In the genomic region with DNA sequence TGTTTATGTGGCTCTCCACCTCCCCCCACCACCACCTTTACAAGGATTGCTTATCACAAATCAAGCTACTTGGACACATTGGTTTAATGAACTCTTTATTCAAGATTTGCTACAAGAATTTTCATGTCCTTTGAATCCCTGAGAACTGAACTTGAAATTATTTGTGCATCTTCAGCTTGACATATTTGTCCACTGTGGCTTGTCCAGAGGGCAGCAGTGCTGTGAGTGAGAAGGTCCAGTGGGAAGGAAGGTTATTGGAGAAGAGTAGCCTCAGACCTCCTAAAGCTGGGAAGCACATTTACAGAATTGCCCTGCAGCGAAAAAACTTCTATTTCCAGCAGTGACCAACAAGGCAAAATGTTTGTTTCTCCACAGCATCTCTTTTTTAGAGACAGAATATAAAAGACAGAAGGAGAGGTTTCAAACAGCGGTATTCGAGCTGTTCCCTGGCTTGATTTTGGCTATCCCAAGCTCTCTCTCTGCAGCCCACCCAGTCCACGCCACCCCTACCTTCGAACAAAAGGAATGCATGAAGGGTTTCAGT, we compare ENCODE assay signal across 14 cellular contexts. TPM values are rescaled to one million over a fixed set of nuclear protein-coding genes. Genes with fewer than 3 reads are reported as not detected.
DNase-seq lines count a peak whose midpoint lies in the region; ATAC-seq and TF ChIP-seq lines count a peak whose summit lies in the region.
"Had no signal": no experiment of that assay in that cellular context is flagged by ENCODE, and none has a peak within 500 bp of the region (broad histone marks: within the 10 kb centered on the region; RNA-seq: fewer than 3 reads in every experiment).

No MANE protein-coding gene starts in this region.

- H3K9me3 ChIP-seq in RWPE2 (ENCODE audit: severe bottlenecking), result no peaks in the 10 kb centered on the region
- no peaks in the 10 kb centered on the region for H3K9me3 ChIP-seq in skeletal muscle satellite cell (replicated peaks; ENCODE audit: low read length)
- H3K9me3 ChIP-seq: lower lobe of right lung had no signal

- H3K4me1 ChIP-seq in RWPE2 (ENCODE audit: insufficient read depth, poor library complexity, severe bottlenecking), result peaks cover 33% of the 10 kb centered on the region
- peaks cover 72% of the 10 kb centered on the region for H3K4me1 ChIP-seq in skeletal muscle satellite cell (ENCODE audit: control insufficient read depth, insufficient read depth, low read length)

- H3K27me3 ChIP-seq in RWPE2 (ENCODE audit: insufficient read depth, poor library complexity, severe bottlenecking) (no peaks in the 10 kb centered on the region), skeletal muscle satellite cell (ENCODE audit: control insufficient read depth, insufficient read depth, low read length) (no peaks in the 10 kb centered on the region)

- TF ChIP-seq CTCF in RWPE2 (IDR thresholded peaks at IDR 0.05; ENCODE audit: poor library complexity, severe bottlenecking) (no peak), GM20000 (IDR thresholded peaks at IDR 0.05; ENCODE audit: extremely low read depth, missing control alignments) (no peak)

- H3K27ac ChIP-seq in RWPE2 (ENCODE audit: poor library complexity, severe bottlenecking), result peak overlapping the region; percentile 92
- H3K27ac ChIP-seq: lower lobe of right lung had no signal

- peak overlapping the region; percentile 89 for H3K9ac ChIP-seq in skeletal muscle satellite cell (ENCODE audit: low read depth, low read length)

- DNase-seq in GM04504 (ENCODE audit: low read depth), result peak; percentile 22
- DNase-seq in RWPE2 (ENCODE audit: low spot score), result no peak
- peak; percentile 4 for DNase-seq in left lobe of liver (ENCODE audit: low spot score)
- DNase-seq in GM20000 (ENCODE audit: low spot score), result no peak
- DNase-seq in DMS53 (lab: John Stamatoyannopoulos, UW), result no peak
- DNase-seq: activated CD4-positive, alpha-beta T cell treated with anti-CD3 and anti-CD28 coated beads, Interleukin-2, amount 50 U/mL, for 48 hours; hippocampal formation; lower lobe of right lung; NCI-H1417 treated with DMSO at 0.1 percent for 48 hours; NCI-H446 treated with DMSO at 0.1 percent for 48 hours; T-helper 9 cell had no signal

- peak overlapping the region; percentile 98 for H3K4me2 ChIP-seq in skeletal muscle satellite cell (ENCODE audit: low read length)

- ATAC-seq in RWPE2 (ENCODE audit: low read depth) (no peak), left lobe of liver (no peak), HG02642 (IDR thresholded peaks at IDR 0.05; ENCODE audit: poor library complexity, unreplicated experiment) (no peak)
- ATAC-seq: lower lobe of right lung had no signal

- peak overlapping the region; percentile 49 for H3K4me3 ChIP-seq in RWPE2 (ENCODE audit: severe bottlenecking)
- peak overlapping the region; percentile 83 for H3K4me3 ChIP-seq in skeletal muscle satellite cell (ENCODE audit: low read length)
- H3K4me3 ChIP-seq: lower lobe of right lung had no signal

- no peaks in the 10 kb centered on the region for H3K36me3 ChIP-seq in RWPE2 (ENCODE audit: low read depth)
- H3K36me3 ChIP-seq in skeletal muscle satellite cell (ENCODE audit: insufficient read depth, low read length), result peaks cover 6% of the 10 kb centered on the region
- H3K36me3 ChIP-seq: lower lobe of right lung had no signal

RNA-seq across cellular contexts. Expression of gene HOXA11, which starts 2.2 kb away (rescaled TPM):
- total RNA-seq in left lobe of liver, result not detected
- 3.3 and 3.8 TPM in 2 replicates for total RNA-seq in skeletal muscle satellite cell (2012; rRNA removed)
- total RNA-seq: bronchial epithelial cell, lower lobe of right lung had no signal

RNA-seq across cellular contexts. Expression of gene HOXA13, which starts 12.7 kb away (rescaled TPM):
- 0.03 TPM for total RNA-seq in left lobe of liver
- 0.22 TPM in 1 of 2 replicates, not detected in the other for total RNA-seq in skeletal muscle satellite cell (2012; rRNA removed)
- total RNA-seq: lower lobe of right lung had no signal

RNA-seq across cellular contexts. Expression of gene HOXA10, which starts 13.1 kb away (rescaled TPM):
- total RNA-seq in left lobe of liver, result 0.10 TPM
- total RNA-seq in skeletal muscle satellite cell (2012; rRNA removed), result 8.5 and 9.4 TPM in 2 replicates
- total RNA-seq: bronchial epithelial cell had no signal

RNA-seq across cellular contexts. Expression of gene HOXA9, which starts 21.9 kb away (rescaled TPM):
- total RNA-seq in left lobe of liver, result not detected
- 14.6 and 20.3 TPM in 2 replicates for total RNA-seq in skeletal muscle satellite cell (2012; rRNA removed)
- total RNA-seq: bronchial epithelial cell had no signal

RNA-seq across cellular contexts. Expression of gene HOXA7, which starts 30.8 kb away (rescaled TPM):
- not detected for total RNA-seq in left lobe of liver
- total RNA-seq in skeletal muscle satellite cell (2012; rRNA removed), result 2.0 and 2.8 TPM in 2 replicates
- total RNA-seq: bronchial epithelial cell had no signal

Comparison
In these comparisons a context has a peak if more than half of its experiments do, and no peak if none do; other contexts are left out.
1. DNase-seq: peak in GM04504 (single experiment) and left lobe of liver (single experiment); none in RWPE2 (single experiment), GM20000 (single experiment) and DMS53 (single experiment).